Comparison of ENCODE assay signal across 14 cellular contexts in the genomic region with DNA sequence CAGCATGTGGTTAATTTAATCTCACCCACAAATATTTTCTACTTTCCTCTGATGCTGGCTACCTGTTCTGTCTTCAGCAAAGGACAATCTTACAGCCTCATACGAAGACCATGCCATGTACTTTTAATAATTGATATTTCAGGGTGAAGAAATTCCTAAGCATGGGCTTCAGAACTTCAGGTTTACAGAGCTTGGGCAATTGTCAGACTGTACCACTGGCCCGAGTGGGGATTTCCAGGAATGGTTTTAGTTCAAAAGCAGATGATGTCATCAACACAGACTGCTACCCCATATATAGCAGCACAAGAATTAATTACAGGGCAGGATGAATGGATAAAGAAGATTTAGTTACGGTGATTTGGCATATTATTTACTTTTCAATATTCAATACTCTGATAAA.
A peak's percentile ranks its signal among the peaks of the same experiment; 100 is the strongest.
DNase-seq lines count a peak whose midpoint lies in the region; ATAC-seq and TF ChIP-seq lines count a peak whose summit lies in the region.
"Had no signal": no experiment of that assay in that cellular context is flagged by ENCODE, and none has a peak within 500 bp of the region (broad histone marks: within the 10 kb centered on the region; RNA-seq: fewer than 3 reads in every experiment).

No MANE protein-coding gene starts in this region.

- H3K4me3 ChIP-seq in GM06990 (replicated peaks; ENCODE audit: low read depth, low read length) (peak overlapping the region; percentile 31), esophagus muscularis mucosa (no peak overlapping the region)
- H3K4me3 ChIP-seq: HAP-1, mucosa of descending colon had no signal

- TF ChIP-seq EP300 in esophagus muscularis mucosa (IDR thresholded peaks at IDR 0.05) = no peak

- H3K27me3 ChIP-seq in GM06990 (replicated peaks; ENCODE audit: control insufficient read depth, insufficient read depth, low read length) (no peaks in the 10 kb centered on the region), esophagus muscularis mucosa (no peaks in the 10 kb centered on the region)

- DNase-seq in GM06990 (ENCODE audit: extremely low read depth, insufficient read length) (no peak), esophagus muscularis mucosa (ENCODE audit: extremely low spot score) (peak; percentile 29), activated gamma-delta T cell (lab: John Stamatoyannopoulos, UW) (no peak), NCI-H1436 (lab: John Stamatoyannopoulos, UW) (no peak), DMS153 (lab: John Stamatoyannopoulos, UW) (no peak)
- DNase-seq: activated CD4-positive, alpha-beta T cell treated with anti-CD3 and anti-CD28 coated beads for 48 hours; activated effector memory CD4-positive, alpha-beta T cell treated with anti-CD3 and anti-CD28 coated beads, Interleukin-2, amount 50 U/mL, for 16 hours; KG1; mucosa of descending colon; NCI-H1930 had no signal

- H3K27ac ChIP-seq in esophagus muscularis mucosa (replicated peaks in 1 of 4) = no peak overlapping the region

- ATAC-seq in GM19372 (IDR thresholded peaks at IDR 0.05; ENCODE audit: low read depth, unreplicated experiment) (peak; percentile 33), HG03565 (IDR thresholded peaks at IDR 0.05; ENCODE audit: unreplicated experiment) (peak; percentile 33), GM19455 (IDR thresholded peaks at IDR 0.05; ENCODE audit: unreplicated experiment) (no peak)
- ATAC-seq: mucosa of descending colon had no signal

- intact Hi-C loops in esophagus muscularis mucosa (cut with DNase I) = loop anchor here (10.0 kb wide), 1 partner anchor 121 kb away; no protein-coding TSS in a partner anchor

- peaks cover 3 to 27% (median 21%) of the 10 kb centered on the region in 4 donors for H3K4me1 ChIP-seq in esophagus muscularis mucosa

- WGBS in esophagus muscularis mucosa = 48% methylated on average over 3 of the region's 3 CpGs

- TF ChIP-seq POLR2A in esophagus muscularis mucosa (IDR thresholded peaks at IDR 0.05; ENCODE audit: low read depth) = no peak

- H3K9me3 ChIP-seq in esophagus muscularis mucosa = no peaks in the 10 kb centered on the region
- H3K9me3 ChIP-seq: HAP-1, mucosa of descending colon had no signal

- TF ChIP-seq CTCF in GM06990 (IDR thresholded peaks at IDR 0.05; ENCODE audit: insufficient read depth, low read length, poor library complexity, severe bottlenecking) (no peak), esophagus muscularis mucosa (IDR thresholded peaks at IDR 0.05) (no peak)

- H3K36me3 ChIP-seq in GM06990 (ENCODE audit: control insufficient read depth, insufficient read depth, low read length) = no peaks in the 10 kb centered on the region
- H3K36me3 ChIP-seq in esophagus muscularis mucosa = no peaks in the 10 kb centered on the region
- H3K36me3 ChIP-seq: HAP-1 had no signal
